31 cellular contexts compared by ENCODE assay signal in genomic region chr11:89327885-89328284, GRCh38.
A peak's percentile ranks its signal among the peaks of the same experiment; 100 is the strongest.
DNase-seq lines count a peak whose midpoint lies in the region; ATAC-seq and TF ChIP-seq lines count a peak whose summit lies in the region.
"Had no signal": no experiment of that assay in that cellular context is flagged by ENCODE, and none has a peak within 500 bp of the region (broad histone marks: within the 10 kb centered on the region; RNA-seq: fewer than 3 reads in every experiment).

No MANE protein-coding gene starts in this region.

- no peak for ATAC-seq in omental fat pad (ENCODE audit: low FRiP score)
- ATAC-seq: effector memory CD8-positive, alpha-beta T cell; mucosa of descending colon; natural killer cell; upper lobe of right lung had no signal

- H3K36me3 Mint-ChIP-seq in mesothelial cell of epicardium, result peaks cover 9% of the 10 kb centered on the region
- H3K36me3 Mint-ChIP-seq in activated naive CD4-positive, alpha-beta T cell treated with anti-CD3 and anti-CD28 coated beads for 36 hours (ENCODE audit: low read depth), result no peaks in the 10 kb centered on the region
- H3K36me3 Mint-ChIP-seq: activated naive CD8-positive, alpha-beta T cell treated with anti-CD3 and anti-CD28 coated beads, Interleukin-2, amount 10 ng/mL, durations not matched to agents 7 days and 5 days; natural killer cell had no signal

- H3K4me3 ChIP-seq in epithelial cell of esophagus (ENCODE audit: low read length), result no peak overlapping the region
- H3K4me3 ChIP-seq: ascending aorta, mucosa of descending colon, ovary, SJCRH30, upper lobe of right lung had no signal

- H3K4me3 Mint-ChIP-seq in mesothelial cell of epicardium, result peak overlapping the region; percentile 6
- H3K4me3 Mint-ChIP-seq in activated naive CD4-positive, alpha-beta T cell treated with anti-CD3 and anti-CD28 coated beads for 36 hours, result no peak overlapping the region
- H3K4me3 Mint-ChIP-seq: activated CD4-positive, alpha-beta T cell treated with anti-CD3 and anti-CD28 coated beads, Interleukin-2, amount 10 ng/mL, durations not matched to agents 24 days and 14 days; activated naive CD8-positive, alpha-beta T cell treated with anti-CD3 and anti-CD28 coated beads, Interleukin-2, amount 10 ng/mL, durations not matched to agents 7 days and 5 days; effector memory CD8-positive, alpha-beta T cell; natural killer cell had no signal

- no peak for TF ChIP-seq CTCF in epithelial cell of esophagus (IDR thresholded peaks at IDR 0.05; ENCODE audit: insufficient read depth, low read depth, low read length, missing control alignments)
- no peak for TF ChIP-seq CTCF in mesothelial cell of epicardium (IDR thresholded peaks at IDR 0.05; ENCODE audit: unreplicated experiment)
- TF ChIP-seq CTCF in omental fat pad (IDR thresholded peaks at IDR 0.05), result no peak

- peak overlapping the region; percentile 44 for H3K27ac Mint-ChIP-seq in mesothelial cell of epicardium
- no peak overlapping the region for H3K27ac Mint-ChIP-seq in activated naive CD4-positive, alpha-beta T cell treated with anti-CD3 and anti-CD28 coated beads for 36 hours
- H3K27ac Mint-ChIP-seq: activated CD4-positive, alpha-beta T cell treated with anti-CD3 and anti-CD28 coated beads, Interleukin-2, amount 10 ng/mL, durations not matched to agents 24 days and 14 days; activated naive CD8-positive, alpha-beta T cell treated with anti-CD3 and anti-CD28 coated beads, Interleukin-2, amount 10 ng/mL, durations not matched to agents 7 days and 5 days; effector memory CD8-positive, alpha-beta T cell; natural killer cell had no signal

- intact Hi-C loops in activated naive CD4-positive, alpha-beta T cell treated with anti-CD3 and anti-CD28 coated beads for 36 hours (cut with micrococcal nuclease), result no loop called here

- H3K9me3 Mint-ChIP-seq in mesothelial cell of epicardium, result peaks cover 4% of the 10 kb centered on the region
- H3K9me3 Mint-ChIP-seq in activated naive CD4-positive, alpha-beta T cell treated with anti-CD3 and anti-CD28 coated beads for 36 hours, result no peaks in the 10 kb centered on the region
- H3K9me3 Mint-ChIP-seq: activated CD4-positive, alpha-beta T cell treated with anti-CD3 and anti-CD28 coated beads, Interleukin-2, amount 10 ng/mL, durations not matched to agents 24 days and 14 days; activated naive CD8-positive, alpha-beta T cell treated with anti-CD3 and anti-CD28 coated beads, Interleukin-2, amount 10 ng/mL, durations not matched to agents 7 days and 5 days had no signal

- DNase-seq in ELF-1 (ENCODE audit: low read depth, low spot score), result peak; percentile 65
- peak; percentile 37 for DNase-seq in OCI-M1 (lab: John Stamatoyannopoulos, UW)
- peak; percentile 75 for DNase-seq in epithelial cell of esophagus (ENCODE audit: low read depth)
- no peak for DNase-seq in mesothelial cell of epicardium (ENCODE audit: low spot score in 2 of 2, unreplicated experiment in 2 of 2)
- no peak for DNase-seq in activated naive CD4-positive, alpha-beta T cell treated with anti-CD3 and anti-CD28 coated beads for 36 hours
- no peak for DNase-seq in NCI-H1092 treated with DMSO at 0.1 percent for 48 hours (lab: John Stamatoyannopoulos, UW)
- no peak for DNase-seq in omental fat pad (ENCODE audit: low spot score)
- no peak for DNase-seq in NCI-H2196 treated with DMSO at 0.1 percent for 48 hours (lab: John Stamatoyannopoulos, UW; ENCODE audit: unreplicated experiment)
- DNase-seq: activated CD4-positive, alpha-beta T cell treated with anti-CD3 and anti-CD28 coated beads, Interleukin-2, amount 10 ng/mL, durations not matched to agents 24 days and 14 days; activated CD8-positive, alpha-beta memory T cell treated with anti-CD3 and anti-CD28 coated beads for 24 hours; activated effector memory CD4-positive, alpha-beta T cell treated with Interleukin-2 at 50 U/mL for 16 hours; activated naive CD8-positive, alpha-beta T cell treated with anti-CD3 and anti-CD28 coated beads, Interleukin-2, amount 10 ng/mL, durations not matched to agents 7 days and 5 days; Calu3; caudate nucleus; cortex of kidney; DMS79; effector memory CD8-positive, alpha-beta T cell; KBM-7; kidney glomerular epithelial cell; mucosa of descending colon; natural killer cell; NCI-H1417; NCI-H2029 treated with DMSO at 0.1 percent for 48 hours; NCI-H226; NCI-H748 treated with DMSO at 0.1 percent for 48 hours; ovary; RPMI8226; SJCRH30; stimulated activated naive CD4-positive, alpha-beta T cell; upper lobe of right lung had no signal

- no peaks in the 10 kb centered on the region for H3K27me3 Mint-ChIP-seq in mesothelial cell of epicardium (ENCODE audit: low read depth)
- H3K27me3 Mint-ChIP-seq in activated naive CD4-positive, alpha-beta T cell treated with anti-CD3 and anti-CD28 coated beads for 36 hours (ENCODE audit: low read depth), result no peaks in the 10 kb centered on the region
- H3K27me3 Mint-ChIP-seq: activated CD4-positive, alpha-beta T cell treated with anti-CD3 and anti-CD28 coated beads, Interleukin-2, amount 10 ng/mL, durations not matched to agents 24 days and 14 days; activated naive CD8-positive, alpha-beta T cell treated with anti-CD3 and anti-CD28 coated beads, Interleukin-2, amount 10 ng/mL, durations not matched to agents 7 days and 5 days; effector memory CD8-positive, alpha-beta T cell had no signal

- CTCF ChIA-PET in activated naive CD4-positive, alpha-beta T cell treated with anti-CD3 and anti-CD28 coated beads for 36 hours (lab: Charles Lee), result no interaction called here

- H3K4me1 Mint-ChIP-seq in mesothelial cell of epicardium, result peaks cover 19% of the 10 kb centered on the region
- no peaks in the 10 kb centered on the region for H3K4me1 Mint-ChIP-seq in activated naive CD4-positive, alpha-beta T cell treated with anti-CD3 and anti-CD28 coated beads for 36 hours (ENCODE audit: low read depth)
- H3K4me1 Mint-ChIP-seq: activated CD4-positive, alpha-beta T cell treated with anti-CD3 and anti-CD28 coated beads, Interleukin-2, amount 10 ng/mL, durations not matched to agents 24 days and 14 days; activated naive CD8-positive, alpha-beta T cell treated with anti-CD3 and anti-CD28 coated beads, Interleukin-2, amount 10 ng/mL, durations not matched to agents 7 days and 5 days; natural killer cell had no signal

Comparison
In these comparisons a context has a peak if more than half of its experiments do, and no peak if none do; other contexts are left out.
1. DNase-seq: peak in ELF-1 (single experiment), OCI-M1 (single experiment) and epithelial cell of esophagus (single experiment); none in mesothelial cell of epicardium (0 of 2), activated naive CD4-positive, alpha-beta T cell treated with anti-CD3 and anti-CD28 coated beads for 36 hours (single experiment), NCI-H1092 treated with DMSO at 0.1 percent for 48 hours (single experiment), omental fat pad (single experiment) and NCI-H2196 treated with DMSO at 0.1 percent for 48 hours (single experiment).